In the genomic region with DNA sequence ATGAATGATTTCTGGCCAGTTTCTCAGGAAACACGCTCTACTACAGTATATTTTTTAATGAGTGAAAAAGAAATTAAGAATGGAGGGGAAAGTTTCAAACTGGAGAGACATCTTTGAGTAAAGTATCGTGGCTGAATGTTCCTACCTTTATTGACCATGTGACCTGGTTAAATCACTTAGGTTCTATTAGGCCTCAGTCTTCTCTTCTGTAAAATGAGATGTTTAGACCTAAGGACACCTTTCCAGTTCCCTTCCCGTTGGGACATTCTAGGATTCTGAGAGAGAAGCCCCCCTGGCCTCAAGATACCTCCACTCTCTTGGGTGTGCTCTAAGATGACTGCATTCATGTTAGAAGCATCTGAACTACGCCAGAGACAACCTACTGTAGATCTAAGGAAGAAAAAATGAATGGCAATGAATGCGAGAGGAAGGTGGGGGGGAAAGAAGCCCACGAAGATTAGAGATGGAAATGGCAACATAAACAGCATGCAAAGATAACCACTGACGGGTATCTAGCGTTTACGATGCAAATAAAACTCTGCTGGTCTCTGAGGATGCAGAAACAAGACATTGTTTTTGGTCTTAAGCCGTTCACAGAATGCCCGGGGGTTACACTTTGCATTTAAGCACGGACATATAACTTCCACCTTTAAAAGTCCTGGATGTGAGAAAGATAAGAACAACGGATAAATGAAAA, we compare ENCODE assay signal across 7 cellular contexts. TPM values are rescaled to one million over a fixed set of nuclear protein-coding genes. Genes with fewer than 3 reads are reported as not detected.
DNase-seq lines count a peak whose midpoint lies in the region; ATAC-seq, FAIRE-seq and TF ChIP-seq lines count a peak whose summit lies in the region.

No MANE protein-coding gene starts in this region.

- H3K9me3 ChIP-seq in K562 (replicated peaks; ENCODE audit: control insufficient read depth, insufficient read depth, low read depth, low read length), result no peaks in the 10 kb centered on the region
- H3K9me3 ChIP-seq in muscle layer of colon (ENCODE audit: low read length), result no peaks in the 10 kb centered on the region

- TF ChIP-seq CTCF in K562 (IDR thresholded peaks at IDR 0.05 in 2 of 3, conservative IDR thresholded peaks at IDR 0.05 in 1 of 3; ENCODE audit: insufficient read depth in 2 of 3, low read depth in 1 of 3, low read length in 3 of 3), result no peak

- no peak for FAIRE-seq in K562 (lab: Jason Lieb, UNC)

- CTCF ChIA-PET in K562 (lab: Yijun Ruan, JAX; ENCODE audit: low intra/inter-chr PET ratio), result no interaction called here

- peak; percentile 0 for ATAC-seq in GM19351 (IDR thresholded peaks at IDR 0.05; ENCODE audit: unreplicated experiment)
- peak; percentile 4 for ATAC-seq in HG03354 (IDR thresholded peaks at IDR 0.05; ENCODE audit: poor library complexity, severe bottlenecking, unreplicated experiment)
- no peak for ATAC-seq in K562
- no peak for ATAC-seq in esophagus mucosa

- intact Hi-C loops in K562 (cut with micrococcal nuclease), result no loop called here

- DNase-seq in K562 (ENCODE audit: extremely low read depth in 1 of 4, low spot score in 3 of 4), result no peak
- no peak for DNase-seq in erythroblast (lab: John Stamatoyannopoulos, UW)
- DNase-seq in NCI-H524 treated with DMSO at 0.1 percent for 48 hours (lab: John Stamatoyannopoulos, UW), result no peak

- peaks cover 5 to 22% of the 10 kb centered on the region in 2 experiments; a peak in 3 of 5 replicates for H3K4me1 ChIP-seq in K562 (replicated peaks in 1 of 2; ENCODE audit: control insufficient read depth in 2 of 2, insufficient read depth in 2 of 2, low read length in 2 of 2)
- peaks cover 32% of the 10 kb centered on the region for H3K4me1 ChIP-seq in muscle layer of colon (ENCODE audit: insufficient read depth, low read length)

- no peak for TF ChIP-seq RAD21 in K562 (CRISPR knock-in tag; conservative IDR thresholded peaks at IDR 0.05 in 1 of 2, IDR thresholded peaks at IDR 0.05 in 1 of 2)

- no peak for TF ChIP-seq EP300 in K562 (IDR thresholded peaks at IDR 0.05; ENCODE audit: low read length)

- peaks cover 49% of the 10 kb centered on the region for H3K79me2 ChIP-seq in K562 (ENCODE audit: control insufficient read depth, insufficient read depth, low read length)

- peaks cover 14% of the 10 kb centered on the region; the same call in 1 of the 2 replicates for H4K20me1 ChIP-seq in K562 (replicated peaks; ENCODE audit: control insufficient read depth, insufficient read depth, low read length)

- peak overlapping the region; percentile 85 for H3K4me2 ChIP-seq in K562 (ENCODE audit: insufficient read depth, low read length)

- POLR2A ChIA-PET in K562 (lab: Yijun Ruan, JAX), result interaction anchor here (0.6 kb wide), 1 partner anchor 326 kb away, joined by 3 read pairs; no protein-coding TSS in a partner anchor

- H3K27me3 ChIP-seq in K562 (ENCODE audit: control insufficient read depth in 2 of 2, insufficient read depth in 2 of 2, low read length in 2 of 2), result no peaks in the 10 kb centered on the region
- H3K27me3 ChIP-seq in muscle layer of colon (ENCODE audit: control insufficient read depth in 1 of 2, insufficient read depth in 2 of 2, low read length in 2 of 2), result no peaks in the 10 kb centered on the region

- H3K27ac ChIP-seq in K562 (ENCODE audit: extremely low read depth, low read depth, low read length), result peak overlapping the region; percentile 52
- H3K27ac ChIP-seq in muscle layer of colon (ENCODE audit: low read depth, low read length), result peak overlapping the region; percentile 75

- peak overlapping the region; percentile 53 to 65; a peak in 3 of 4 replicates for H3K9ac ChIP-seq in K562 (ENCODE audit: insufficient read depth in 1 of 2, low read depth in 2 of 2, low read length in 2 of 2)
- peak overlapping the region; percentile 51 for H3K9ac ChIP-seq in muscle layer of colon (ENCODE audit: low read length)

- peaks cover 12% of the 10 kb centered on the region; the same call in 1 of the 3 replicates for H3K36me3 ChIP-seq in K562 (ENCODE audit: control insufficient read depth, insufficient read depth, low read length)
- H3K36me3 ChIP-seq in muscle layer of colon (ENCODE audit: insufficient read depth, low read length), result no peaks in the 10 kb centered on the region

- BruUV-seq in K562 (replicated peaks; lab: Mats Ljungman, UMichigan), result TSS peak; percentile 93

- peak overlapping the region; percentile 74 for H3K4me3 ChIP-seq in K562
- peak overlapping the region; percentile 34 to 72 for H3K4me3 ChIP-seq in muscle layer of colon (ENCODE audit: low read depth in 1 of 2, low read length in 2 of 2)

- peak overlapping the region; percentile 100 for H2AFZ ChIP-seq in K562 (ENCODE audit: low read depth, low read length)

- H3K9me1 ChIP-seq in K562 (ENCODE audit: control insufficient read depth, insufficient read depth, low read length), result no peaks in the 10 kb centered on the region

- TF ChIP-seq POLR2A in K562 (conservative IDR thresholded peaks at IDR 0.05), result no peak
- TF ChIP-seq POLR2A in erythroblast (IDR thresholded peaks at IDR 0.05; ENCODE audit: low read length), result no peak

- WGBS in K562 (ENCODE audit: insufficient coverage, low coverage, missing lambda C conversion rate), result 17% methylated on average over 13 of the region's 13 CpGs

- in situ Hi-C loops in K562 (cut with MboI), result no loop called here

TF ChIP-seq in K562, 482 proteins besides CTCF, POLR2A, EP300 and RAD21:
- TF ChIP-seq BCOR (IDR thresholded peaks at IDR 0.05) (0 out of 2 replicates have a peak, but pooled peaks have one; percentile 9), USF1 (CRISPR knock-in tag; IDR thresholded peaks at IDR 0.05) (no peak), CBX3 (IDR thresholded peaks at IDR 0.05; ENCODE audit: borderline replicate concordance in 1 of 2, low read length in 2 of 2) (0 out of 3 replicates have a peak, but pooled peaks of 1 of the 2 experiments have one; percentile 0), ESRRA (IDR thresholded peaks at IDR 0.05; ENCODE audit: borderline replicate concordance, low read depth) (no peak), CSDE1 (IDR thresholded peaks at IDR 0.05) (no peak), ZNF740 (CRISPR knock-in tag; IDR thresholded peaks at IDR 0.05) (0 out of 2 replicates have a peak, but pooled peaks have one; percentile 45), ZNF740 (tag; IDR thresholded peaks at IDR 0.05) (no peak), ZNF224 (CRISPR knock-in tag; IDR thresholded peaks at IDR 0.05) (peak; percentile 35; the same call in 1 of the 2 replicates), GTF2E2 (tag; IDR thresholded peaks at IDR 0.05) (0 out of 2 replicates have a peak, but pooled peaks have one; percentile 55), ZNF134 (CRISPR knock-in tag; conservative IDR thresholded peaks at IDR 0.05) (no peak), ZBTB17 (CRISPR knock-in tag; IDR thresholded peaks at IDR 0.05) (0 out of 2 replicates have a peak, but pooled peaks have one; percentile 23), FOXK1 (CRISPR knock-in tag; IDR thresholded peaks at IDR 0.05; ENCODE audit: borderline replicate concordance) (0 out of 2 replicates have a peak, but pooled peaks have one; percentile 65), COPS2 (conservative IDR thresholded peaks at IDR 0.05) (no peak), RBM25 (IDR thresholded peaks at IDR 0.05; ENCODE audit: low read depth, low read length, severe bottlenecking) (peak; percentile 35), YBX1 (IDR thresholded peaks at IDR 0.05) (no peak), DPF2 (IDR thresholded peaks at IDR 0.05) (peak; percentile 40; the same call in 1 of the 2 replicates), SMARCE1 (IDR thresholded peaks at IDR 0.05) (0 out of 2 replicates have a peak, but pooled peaks have one; percentile 27), DMBX1 (CRISPR knock-in tag; IDR thresholded peaks at IDR 0.05; ENCODE audit: borderline replicate concordance) (0 out of 2 replicates have a peak, but pooled peaks have one; percentile 23)
TF ChIP-seq in K562: peak in this region for 11.

RNA-seq across cellular contexts. Expression of gene CPSF6, which starts 0.6 kb away (rescaled TPM):
- 73.9 and 190 TPM in 2 replicates for total RNA-seq in K562 (2011; cell fraction: chromatin; rRNA removed; ENCODE audit: low replicate concordance)
- total RNA-seq in K562 (2011; cell fraction: nucleolus; rRNA removed), result 24.8 and 33.4 TPM in 2 replicates
- 90.5 and 166 TPM in 2 replicates for total RNA-seq in K562 (2011; cell fraction: nucleoplasm; rRNA removed)
- 77.4 and 101 TPM in 2 replicates for total RNA-seq in K562 (2014; rRNA removed)
- total RNA-seq in K562 (2014; rRNA removed; fragmentation: Illumina TruSeq; extraction: Trizol), result 77.8 and 93.5 TPM in 2 replicates
- 78.0 and 85.3 TPM in 2 replicates for total RNA-seq in K562 (2015; rRNA removed; fragmentation: Illumina TruSeq; extraction: Trizol)
- total RNA-seq in K562 (2021), result 90.3 and 99.9 TPM in 2 replicates
- polyA plus RNA-seq in K562 (2011; rRNA removed), result 63.8 and 64.8 TPM in 2 replicates
- 40.6 and 64.1 TPM in 2 replicates for polyA plus RNA-seq in K562 (2011; cell fraction: cytosol; rRNA removed)
- polyA plus RNA-seq in K562 (2011; cell fraction: nucleus; rRNA removed), result 99.6 and 126 TPM in 2 replicates
- polyA plus RNA-seq in K562 (2012), result 67.1 and 167 TPM in 2 replicates
- 69.4 and 82.3 TPM in 2 replicates for polyA plus RNA-seq in K562 (2014; fragmentation: Illumina TruSeq; extraction: Trizol)
- polyA plus RNA-seq in K562 (2014; fragmentation: Nextera tagmentation; extraction: Ambion mirVana), result 10 to 100 TPM; 34.3 to 50.4 TPM
- polyA plus RNA-seq in K562 (2014; rRNA removed), result 116 and 129 TPM in 2 replicates
- 109 and 129 TPM in 2 replicates for polyA minus RNA-seq in K562 (2011; rRNA and poly(A)+ RNA removed)
- 44.6 and 65.5 TPM in 2 replicates for polyA minus RNA-seq in K562 (2011; cell fraction: cytosol; rRNA and poly(A)+ RNA removed)
- polyA minus RNA-seq in K562 (2011; cell fraction: nucleus; rRNA and poly(A)+ RNA removed), result 79.0 and 120 TPM in 2 replicates
- 36.1 TPM for total RNA-seq in esophagus mucosa

Comparison
In these comparisons a context has a peak if more than half of its experiments do, and no peak if none do; other contexts are left out.
1. ATAC-seq: peak in GM19351 (single experiment) and HG03354 (single experiment); none in K562 (single experiment) and esophagus mucosa (single experiment).